Comparison of ENCODE assay signal across 8 cellular contexts in the genomic region with DNA sequence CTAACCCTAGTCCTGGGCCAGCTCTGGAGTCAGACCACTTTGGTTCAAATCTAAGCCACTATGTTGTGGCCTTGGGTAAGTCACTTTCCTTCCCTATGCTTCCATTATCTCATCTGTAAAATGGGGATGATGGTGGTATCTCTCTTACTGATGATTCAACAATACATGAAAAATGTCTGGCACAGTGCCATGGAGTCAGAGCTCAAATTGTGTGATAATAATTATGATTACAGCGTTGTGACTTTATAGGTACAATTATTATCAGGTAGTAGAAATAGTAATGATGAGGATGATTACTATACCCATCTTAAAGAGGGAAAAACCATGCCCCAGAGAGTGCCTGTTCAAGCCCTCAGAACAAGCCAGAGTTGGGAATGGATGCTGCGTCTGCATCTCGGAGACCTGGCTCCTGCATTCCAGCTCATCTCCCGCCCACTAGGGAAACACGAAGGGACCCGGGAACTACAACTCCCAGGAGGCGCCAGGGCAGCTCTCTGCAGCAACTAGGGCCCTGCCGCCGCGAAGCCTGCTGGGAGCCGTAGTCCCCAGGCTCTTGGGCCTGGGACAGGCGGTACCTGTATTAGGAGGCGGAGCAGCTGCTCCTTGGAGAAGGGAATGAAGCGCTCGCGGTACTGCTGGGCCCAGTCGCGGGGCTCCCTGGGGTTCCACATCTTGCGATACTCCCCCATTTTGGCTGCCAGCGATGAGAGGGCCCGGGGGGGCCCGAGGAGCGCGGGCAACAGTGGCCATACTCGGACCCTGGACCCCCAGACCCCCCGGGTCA. TPM values are rescaled to one million over a fixed set of nuclear protein-coding genes. Genes with fewer than 3 reads are reported as not detected.
DNase-seq lines count a peak whose midpoint lies in the region; ATAC-seq, FAIRE-seq and TF ChIP-seq lines count a peak whose summit lies in the region.

No MANE protein-coding gene starts in this region.

- DNase-seq in AG09309 (ENCODE audit: low read depth) (peak; percentile 77), NCI-H446 treated with DMSO at 0.1 percent for 48 hours (lab: John Stamatoyannopoulos, UW) (peak; percentile 95), cerebellum (ENCODE audit: low spot score) (peak; percentile 97), keratinocyte (ENCODE audit: low read depth, low spot score) (peak; percentile 78)
- DNase-seq in activated CD4-positive, alpha-beta T cell treated with anti-CD3 and anti-CD28 coated beads for 24 hours (ENCODE audit: low read depth in 2 of 2): peak; percentile 72 to 86
- peak; percentile 82 to 90 (median 83) for DNase-seq in stimulated activated CD4-positive, alpha-beta T cell treated with anti-CD3 and anti-CD28 coated beads, Interleukin-12 subunit alpha, Interleukin-12 subunit beta, amount 100 ng/mL, for 48 hours (ENCODE audit: low read depth in 2 of 3, low spot score in 1 of 3)

- H2AFZ ChIP-seq in keratinocyte (ENCODE audit: control insufficient read depth, low read length): peak overlapping the region; percentile 94

- dilution Hi-C loops in keratinocyte (cut with MboI; ENCODE audit: extremely low pct_ligation_motif_present, low sequenced_read_pairs): no loop called here

- TF ChIP-seq CTCF in AG09309 (IDR thresholded peaks at IDR 0.05; ENCODE audit: control insufficient read depth, insufficient read depth, low read depth, low read length, missing control alignments) (no peak), keratinocyte (optimal IDR thresholded peaks at IDR 0.05 in 1 of 3, IDR thresholded peaks at IDR 0.05 in 1 of 3, conservative IDR thresholded peaks at IDR 0.05 in 1 of 3; ENCODE audit: extremely low read depth in 1 of 3, insufficient read depth in 2 of 3, low read length in 3 of 3) (no peak)

- H3K9me3 ChIP-seq in keratinocyte (ENCODE audit: control insufficient read depth, low read depth, low read length): no peaks in the 10 kb centered on the region

- H3K79me2 ChIP-seq in keratinocyte (ENCODE audit: control insufficient read depth, insufficient read depth, low read length): no peaks in the 10 kb centered on the region

- H3K36me3 ChIP-seq in keratinocyte (ENCODE audit: control insufficient read depth in 2 of 2, extremely low read depth in 1 of 2, insufficient read depth in 2 of 2, low read length in 2 of 2): peaks cover 0 to 3% of the 10 kb centered on the region in 2 experiments

- H3K4me3 ChIP-seq in AG09309 (ENCODE audit: control insufficient read depth, low read depth, low read length): peak overlapping the region; percentile 84
- H3K4me3 ChIP-seq in keratinocyte (ENCODE audit: control insufficient read depth in 2 of 3, extremely low read depth in 1 of 3, insufficient read depth in 2 of 3, low read depth in 1 of 3, low read length in 3 of 3): peak overlapping the region; percentile 37 to 87 (median 70)

- H3K27ac ChIP-seq in keratinocyte (ENCODE audit: control insufficient read depth, insufficient read depth, low read length): peak overlapping the region; percentile 93

- H3K9ac ChIP-seq in keratinocyte (ENCODE audit: control insufficient read depth, extremely low read depth, insufficient read depth, low read length): peak overlapping the region; percentile 93

- ATAC-seq in GM19023 (IDR thresholded peaks at IDR 0.05; ENCODE audit: unreplicated experiment) (peak; percentile 49), HG03354 (IDR thresholded peaks at IDR 0.05; ENCODE audit: poor library complexity, severe bottlenecking, unreplicated experiment) (peak; percentile 60)

- H3K4me2 ChIP-seq in keratinocyte (ENCODE audit: control insufficient read depth, extremely low read depth, insufficient read depth, low read depth, low read length): peak overlapping the region; percentile 100

- H3K27me3 ChIP-seq in keratinocyte (ENCODE audit: control insufficient read depth, extremely low read depth, insufficient read depth, low read length): no peaks in the 10 kb centered on the region

- FAIRE-seq in keratinocyte (lab: Jason Lieb, UNC): peak; percentile 85

- H4K20me1 ChIP-seq in keratinocyte (ENCODE audit: control insufficient read depth, extremely low read depth, insufficient read depth, low read length): no peaks in the 10 kb centered on the region

- H3K9me1 ChIP-seq in keratinocyte (ENCODE audit: control insufficient read depth, extremely low read depth, insufficient read depth, low read length): no peaks in the 10 kb centered on the region

- peaks cover 9% of the 10 kb centered on the region for H3K4me1 ChIP-seq in keratinocyte (ENCODE audit: control insufficient read depth, extremely low read depth, insufficient read depth, low read length)

RNA-seq across cellular contexts. Expression of a gene that starts 0.8 kb away (rescaled TPM):
- total RNA-seq in cerebellum: 4.9 TPM
- 2.5 to 2.9 TPM (median 2.7 TPM) in 3 replicates for polyA plus RNA-seq in keratinocyte
- polyA plus RNA-seq in keratinocyte (2011; ENCODE audit: low read depth): 0.89 TPM
- 1.4 and 2.9 TPM in 2 replicates for polyA plus RNA-seq in keratinocyte (2011; cell fraction: cytosol; rRNA removed)
- 6.9 and 10.9 TPM in 2 replicates for polyA plus RNA-seq in keratinocyte (2011; cell fraction: nucleus; rRNA removed)
- 2.1 and 3.1 TPM in 2 replicates for polyA plus RNA-seq in keratinocyte (2012; ENCODE audit: low replicate concordance)
- polyA minus RNA-seq in keratinocyte: 1.7 to 6.5 TPM (median 3.1 TPM) in 3 replicates
- 5.8 TPM for polyA minus RNA-seq in keratinocyte (2011; cell fraction: cytosol; rRNA and poly(A)+ RNA removed)
- 1.4 and 2.3 TPM in 2 replicates for polyA minus RNA-seq in keratinocyte (2011; cell fraction: nucleus; rRNA and poly(A)+ RNA removed)

RNA-seq across cellular contexts. Expression of a gene that starts 1.3 kb away (rescaled TPM):
- total RNA-seq in cerebellum: 0.27 TPM
- not detected in 3 replicates for polyA plus RNA-seq in keratinocyte
- not detected for polyA plus RNA-seq in keratinocyte (2011; ENCODE audit: low read depth)
- not detected in 2 replicates for polyA plus RNA-seq in keratinocyte (2011; cell fraction: cytosol; rRNA removed)
- not detected in 2 replicates for polyA plus RNA-seq in keratinocyte (2011; cell fraction: nucleus; rRNA removed)
- not detected in 2 replicates for polyA plus RNA-seq in keratinocyte (2012; ENCODE audit: low replicate concordance)
- not detected in 3 replicates for polyA minus RNA-seq in keratinocyte
- not detected for polyA minus RNA-seq in keratinocyte (2011; cell fraction: cytosol; rRNA and poly(A)+ RNA removed)
- not detected in 2 replicates for polyA minus RNA-seq in keratinocyte (2011; cell fraction: nucleus; rRNA and poly(A)+ RNA removed)

RNA-seq across cellular contexts. Expression of a gene that starts 28.4 kb away (rescaled TPM):
- 32.3 TPM for total RNA-seq in cerebellum
- polyA plus RNA-seq in keratinocyte: 84.0 to 183 TPM (median 105 TPM) in 3 replicates
- polyA plus RNA-seq in keratinocyte (2011; ENCODE audit: low read depth): 24.2 TPM
- polyA plus RNA-seq in keratinocyte (2011; cell fraction: cytosol; rRNA removed): 127 and 139 TPM in 2 replicates
- polyA plus RNA-seq in keratinocyte (2011; cell fraction: nucleus; rRNA removed): 144 and 154 TPM in 2 replicates
- polyA plus RNA-seq in keratinocyte (2012; ENCODE audit: low replicate concordance): 143 and 191 TPM in 2 replicates
- 82.0 to 305 TPM (median 87.2 TPM) in 3 replicates for polyA minus RNA-seq in keratinocyte
- polyA minus RNA-seq in keratinocyte (2011; cell fraction: cytosol; rRNA and poly(A)+ RNA removed): 83.3 TPM
- polyA minus RNA-seq in keratinocyte (2011; cell fraction: nucleus; rRNA and poly(A)+ RNA removed): 37.5 and 61.5 TPM in 2 replicates

RNA-seq across cellular contexts. Expression of a gene that starts 30.6 kb away (rescaled TPM):
- 4.6 TPM for total RNA-seq in cerebellum
- polyA plus RNA-seq in keratinocyte: 0.01 to 0.14 TPM (median 0.04 TPM) in 3 replicates
- polyA plus RNA-seq in keratinocyte (2011; ENCODE audit: low read depth): 0.14 TPM
- 0.04 and 0.05 TPM in 2 replicates for polyA plus RNA-seq in keratinocyte (2011; cell fraction: cytosol; rRNA removed)
- polyA plus RNA-seq in keratinocyte (2011; cell fraction: nucleus; rRNA removed): 0.22 and 0.31 TPM in 2 replicates
- 0.24 and 0.29 TPM in 2 replicates for polyA plus RNA-seq in keratinocyte (2012; ENCODE audit: low replicate concordance)
- 0.03 to 0.59 TPM (median 0.13 TPM) in 3 replicates for polyA minus RNA-seq in keratinocyte
- polyA minus RNA-seq in keratinocyte (2011; cell fraction: cytosol; rRNA and poly(A)+ RNA removed): not detected
- polyA minus RNA-seq in keratinocyte (2011; cell fraction: nucleus; rRNA and poly(A)+ RNA removed): 0.21 and 0.23 TPM in 2 replicates

RNA-seq across cellular contexts. Expression of a gene that starts 37.6 kb away (rescaled TPM):
- 6.8 TPM for total RNA-seq in cerebellum
- 177 to 217 TPM (median 195 TPM) in 3 replicates for polyA plus RNA-seq in keratinocyte
- polyA plus RNA-seq in keratinocyte (2011; ENCODE audit: low read depth): 4.2 TPM
- 131 and 187 TPM in 2 replicates for polyA plus RNA-seq in keratinocyte (2011; cell fraction: cytosol; rRNA removed)
- 94.4 and 112 TPM in 2 replicates for polyA plus RNA-seq in keratinocyte (2011; cell fraction: nucleus; rRNA removed)
- 15.0 and 317 TPM in 2 replicates for polyA plus RNA-seq in keratinocyte (2012; ENCODE audit: low replicate concordance)
- polyA minus RNA-seq in keratinocyte: 189 to 290 TPM (median 263 TPM) in 3 replicates
- polyA minus RNA-seq in keratinocyte (2011; cell fraction: cytosol; rRNA and poly(A)+ RNA removed): 167 TPM
- polyA minus RNA-seq in keratinocyte (2011; cell fraction: nucleus; rRNA and poly(A)+ RNA removed): 45.9 and 46.7 TPM in 2 replicates

Comparison
In these comparisons a context has a peak if more than half of its experiments do, and no peak if none do; other contexts are left out.
1. Peak in every context shown above with its lines: DNase-seq, ATAC-seq, H3K4me3 ChIP-seq and H3K27ac ChIP-seq.